In genomic region chr7:99693427-99694200, GRCh38 we compare ENCODE assay signal across 1 cellular context.
A peak's percentile ranks its signal among the peaks of the same experiment; 100 is the strongest.
TF ChIP-seq lines count a peak whose summit lies in the region.

No MANE protein-coding gene starts in this region.

TF ChIP-seq in K562, 482 proteins besides CTCF, POLR2A, EP300 and RAD21 (continued from another document and continues in another):
- TF ChIP-seq ZBTB40 (IDR thresholded peaks at IDR 0.05) (peak; percentile 71), ZBTB40 (CRISPR knock-in tag; IDR thresholded peaks at IDR 0.05) (no peak), TRIM24 (IDR thresholded peaks at IDR 0.05) (peak in 1 of 2 experiments; percentile 52; a peak in 2 of 4 replicates), FUS (optimal IDR thresholded peaks at IDR 0.05; ENCODE audit: low read depth, low read length) (no peak), SNAPC5 (CRISPR knock-in tag; IDR thresholded peaks at IDR 0.05) (no peak), MAX (CRISPR knock-in tag; IDR thresholded peaks at IDR 0.05) (peak; percentile 87), ZFX (CRISPR knock-in tag; IDR thresholded peaks at IDR 0.05) (peak; percentile 94), CREB3L1 (IDR thresholded peaks at IDR 0.05; ENCODE audit: borderline replicate concordance, low read depth) (0 out of 2 replicates have a peak, but pooled peaks have one; percentile 37), MYNN (IDR thresholded peaks at IDR 0.05) (peak; percentile 88), MYNN (CRISPR knock-in tag; IDR thresholded peaks at IDR 0.05) (no peak), PHF21A (IDR thresholded peaks at IDR 0.05; ENCODE audit: borderline replicate concordance, low read depth) (no peak), TAF15 (IDR thresholded peaks at IDR 0.05; ENCODE audit: low read depth, low read length) (no peak), ZNF512 (tag; IDR thresholded peaks at IDR 0.05) (peak; percentile 63; the same call in 1 of the 2 replicates), ZNF121 (CRISPR knock-in tag; conservative IDR thresholded peaks at IDR 0.05) (no peak), STAG1 (CRISPR knock-in tag; IDR thresholded peaks at IDR 0.05; ENCODE audit: borderline replicate concordance) (no peak), NR2C1 (IDR thresholded peaks at IDR 0.05) (0 out of 2 replicates have a peak, but pooled peaks have one; percentile 16), NR2C1 (tag; IDR thresholded peaks at IDR 0.05) (no peak; the same call in 1 of the 2 replicates), SAP30 (IDR thresholded peaks at IDR 0.05; ENCODE audit: borderline replicate concordance, insufficient read depth, low read depth, low read length, poor library complexity, severe bottlenecking) (no peak), NR2F6 (CRISPR knock-in tag; IDR thresholded peaks at IDR 0.05) (no peak), FOXO4 (CRISPR knock-in tag; IDR thresholded peaks at IDR 0.05) (no peak), GTF3C2 (IDR thresholded peaks at IDR 0.05; ENCODE audit: borderline replicate concordance, extremely low read depth, insufficient read length) (no peak), MTA3 (IDR thresholded peaks at IDR 0.05; ENCODE audit: borderline replicate concordance) (peak; percentile 97), CBX1 (IDR thresholded peaks at IDR 0.05; ENCODE audit: low read depth) (no peak), SIRT6 (IDR thresholded peaks at IDR 0.05; ENCODE audit: low read depth, low read length) (no peak), NCOR1 (IDR thresholded peaks at IDR 0.05) (peak; percentile 83), HES1 (IDR thresholded peaks at IDR 0.05; ENCODE audit: low read depth) (peak; percentile 62; the same call in 1 of the 2 replicates), RREB1 (CRISPR knock-in tag; IDR thresholded peaks at IDR 0.05) (no peak), FOXA1 (IDR thresholded peaks at IDR 0.05; ENCODE audit: borderline replicate concordance) (peak; percentile 90; the same call in 1 of the 2 replicates), TAF9B (IDR thresholded peaks at IDR 0.05; ENCODE audit: partially characterized antibody) (peak; percentile 64), ETS1 (conservative IDR thresholded peaks at IDR 0.05; ENCODE audit: control insufficient read depth, low read depth, low read length) (no peak)
